9 cellular contexts compared by ENCODE assay signal in the genomic region with DNA sequence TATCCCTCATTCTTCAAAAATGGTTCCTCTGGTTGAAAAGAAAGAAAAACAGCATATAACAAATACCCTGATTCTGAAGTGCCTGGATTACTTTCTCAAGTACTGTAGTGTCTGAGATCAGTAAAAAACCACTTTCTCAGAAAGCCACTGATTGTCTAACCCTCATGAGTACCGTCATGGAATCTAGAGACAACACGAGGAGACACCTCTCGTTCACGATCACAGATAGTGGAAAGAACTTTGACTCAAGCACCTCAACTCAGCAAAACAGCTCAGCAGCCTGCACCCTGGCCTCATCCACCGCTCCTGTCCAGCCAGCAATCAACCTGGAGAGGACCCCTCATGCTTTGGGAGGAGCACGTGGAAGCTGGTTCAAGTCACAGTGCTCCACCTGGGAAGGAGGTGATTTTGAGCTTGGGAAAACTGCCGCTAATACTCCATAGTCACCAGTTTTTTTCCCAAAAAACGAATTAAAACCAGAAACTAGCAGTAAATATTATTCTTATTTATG. TPM values are rescaled to one million over a fixed set of nuclear protein-coding genes. Genes with fewer than 3 reads are reported as not detected.
A peak's percentile ranks its signal among the peaks of the same experiment; 100 is the strongest.
DNase-seq lines count a peak whose midpoint lies in the region; ATAC-seq lines count a peak whose summit lies in the region.
"Had no signal": no experiment of that assay in that cellular context is flagged by ENCODE, and none has a peak within 500 bp of the region (broad histone marks: within the 10 kb centered on the region; RNA-seq: fewer than 3 reads in every experiment).

No MANE protein-coding gene starts in this region.

- H3K27ac ChIP-seq in mucosa of rectum (ENCODE audit: low read depth in 2 of 2, low read length in 2 of 2): peak overlapping the region in 1 of 2 donors; percentile 11
- H3K27ac ChIP-seq in thymus (ENCODE audit: low read depth): peak overlapping the region; percentile 95
- H3K27ac ChIP-seq: epithelial cell of prostate had no signal

- CTCF ChIA-PET in T-cell (lab: Charles Lee): interaction anchor here in 1 of 2 donors (0.5 to 4.4 kb wide), 6 partner anchors 24 to 149 kb away, joined by 3 to 58 read pairs (median 4); no protein-coding TSS in a partner anchor

- intact Hi-C loops in activated T-helper 1 cell treated with anti-CD3 and anti-CD28 coated beads, Interleukin-12 subunit alpha, Interleukin-12 subunit beta, Interleukin-2, Interleukin-4 antibody, amounts not matched to agents 30 ng/mL and 10 ng/mL and 1 ng/mL, durations not matched to agents 14 hours and 24 hours and 36 hours (cut with micrococcal nuclease): loop anchor here (1.0 to 10.0 kb wide), 13 partner anchors 18 to 1726 kb away; a partner anchor contains a TSS

- H3K4me1 Mint-ChIP-seq in T-cell: peaks cover 62 to 70% (median 62%) of the 10 kb centered on the region in 3 donors
- H3K4me1 Mint-ChIP-seq in activated T-helper 1 cell treated with anti-CD3 and anti-CD28 coated beads, Interleukin-12 subunit alpha, Interleukin-12 subunit beta, Interleukin-2, Interleukin-4 antibody, amounts not matched to agents 30 ng/mL and 10 ng/mL and 1 ng/mL, durations not matched to agents 14 hours and 24 hours and 36 hours (ENCODE audit: low read depth): peaks cover 76% of the 10 kb centered on the region

- peak overlapping the region; percentile 7 to 64 for H3K4me3 ChIP-seq in mucosa of rectum (ENCODE audit: low read length in 2 of 2)
- peak overlapping the region; percentile 57 for H3K4me3 ChIP-seq in thymus (ENCODE audit: low read length)

- H3K27ac Mint-ChIP-seq in T-cell: peak overlapping the region; percentile 96 to 97
- H3K27ac Mint-ChIP-seq in activated T-helper 1 cell treated with anti-CD3 and anti-CD28 coated beads, Interleukin-12 subunit alpha, Interleukin-12 subunit beta, Interleukin-2, Interleukin-4 antibody, amounts not matched to agents 30 ng/mL and 10 ng/mL and 1 ng/mL, durations not matched to agents 14 hours and 24 hours and 36 hours: peak overlapping the region; percentile 97

- no peaks in the 10 kb centered on the region for H3K27me3 Mint-ChIP-seq in T-cell
- H3K27me3 Mint-ChIP-seq in activated T-helper 1 cell treated with anti-CD3 and anti-CD28 coated beads, Interleukin-12 subunit alpha, Interleukin-12 subunit beta, Interleukin-2, Interleukin-4 antibody, amounts not matched to agents 30 ng/mL and 10 ng/mL and 1 ng/mL, durations not matched to agents 14 hours and 24 hours and 36 hours (ENCODE audit: insufficient read depth): no peaks in the 10 kb centered on the region

- H3K4me1 ChIP-seq in mucosa of rectum (ENCODE audit: control insufficient read depth in 2 of 2, insufficient read depth in 2 of 2, low read length in 2 of 2) (peaks cover 0 to 5% of the 10 kb centered on the region in 2 donors), thymus (ENCODE audit: control insufficient read depth, insufficient read depth, low read length) (peaks cover 17% of the 10 kb centered on the region)

- no peaks in the 10 kb centered on the region for H3K36me3 ChIP-seq in mucosa of rectum (ENCODE audit: control insufficient read depth in 2 of 2, insufficient read depth in 2 of 2, low read length in 2 of 2)
- no peaks in the 10 kb centered on the region for H3K36me3 ChIP-seq in thymus (ENCODE audit: control insufficient read depth, insufficient read depth)

- H3K9ac ChIP-seq in mucosa of rectum (ENCODE audit: low read depth in 1 of 2, low read length in 2 of 2): peak overlapping the region in 1 of 2 donors; percentile 27

- POLR2A ChIA-PET in T-cell (lab: Charles Lee): interaction anchor here (0.5 to 3.4 kb wide), 21 partner anchors 8 to 979 kb away, joined by 3 to 18 read pairs (median 5); no protein-coding TSS in a partner anchor

- no peaks in the 10 kb centered on the region for H3K9me3 Mint-ChIP-seq in T-cell
- no peaks in the 10 kb centered on the region for H3K9me3 Mint-ChIP-seq in activated T-helper 1 cell treated with anti-CD3 and anti-CD28 coated beads, Interleukin-12 subunit alpha, Interleukin-12 subunit beta, Interleukin-2, Interleukin-4 antibody, amounts not matched to agents 30 ng/mL and 10 ng/mL and 1 ng/mL, durations not matched to agents 14 hours and 24 hours and 36 hours

- H3K9me3 ChIP-seq in mucosa of rectum (ENCODE audit: control insufficient read depth in 2 of 2, low read length in 2 of 2): no peaks in the 10 kb centered on the region
- H3K9me3 ChIP-seq in thymus (ENCODE audit: control insufficient read depth): no peaks in the 10 kb centered on the region

- peak overlapping the region; percentile 89 to 96 (median 96) for H3K4me3 Mint-ChIP-seq in T-cell
- peak overlapping the region; percentile 83 for H3K4me3 Mint-ChIP-seq in activated T-helper 1 cell treated with anti-CD3 and anti-CD28 coated beads, Interleukin-12 subunit alpha, Interleukin-12 subunit beta, Interleukin-2, Interleukin-4 antibody, amounts not matched to agents 30 ng/mL and 10 ng/mL and 1 ng/mL, durations not matched to agents 14 hours and 24 hours and 36 hours

- H3K27me3 ChIP-seq in mucosa of rectum (ENCODE audit: control insufficient read depth in 2 of 2, insufficient read depth in 2 of 2, low read length in 2 of 2): peaks cover 3 to 7% of the 10 kb centered on the region in 2 donors
- H3K27me3 ChIP-seq in thymus (ENCODE audit: control insufficient read depth, insufficient read depth): no peaks in the 10 kb centered on the region

- ATAC-seq in T-cell (replicated peaks in 1 of 4): peak; percentile 2 to 13 (median 6)

- peak in 30 of 34 experiments; percentile 15 to 58 (median 36) for DNase-seq in T-cell
- DNase-seq in activated T-helper 1 cell treated with anti-CD3 and anti-CD28 coated beads, Interleukin-12 subunit alpha, Interleukin-12 subunit beta, Interleukin-2, Interleukin-4 antibody, amounts not matched to agents 30 ng/mL and 10 ng/mL and 1 ng/mL, durations not matched to agents 14 hours and 24 hours and 36 hours (ENCODE audit: low spot score): peak; percentile 60
- DNase-seq in NCI-H1436 (lab: John Stamatoyannopoulos, UW): no peak
- no peak for DNase-seq in DMS153 (lab: John Stamatoyannopoulos, UW)
- DNase-seq in NCI-H2081 (lab: John Stamatoyannopoulos, UW): no peak

- 40% methylated on average over 8 of the region's 8 CpGs for WGBS in thymus

- H3K36me3 Mint-ChIP-seq in T-cell: peaks cover 11% of the 10 kb centered on the region
- peaks cover 4% of the 10 kb centered on the region for H3K36me3 Mint-ChIP-seq in activated T-helper 1 cell treated with anti-CD3 and anti-CD28 coated beads, Interleukin-12 subunit alpha, Interleukin-12 subunit beta, Interleukin-2, Interleukin-4 antibody, amounts not matched to agents 30 ng/mL and 10 ng/mL and 1 ng/mL, durations not matched to agents 14 hours and 24 hours and 36 hours (ENCODE audit: low read depth)

RNA-seq across cellular contexts. Expression of a gene that starts 1.0 kb away (rescaled TPM):
- 100 to 1,000 TPM in 1 of 5 donors, 10 to 100 TPM in 4; 71.4 to 106 (median 82.3) TPM for total RNA-seq in T-cell
- total RNA-seq in activated T-helper 1 cell treated with anti-CD3 and anti-CD28 coated beads, Interleukin-12 subunit alpha, Interleukin-12 subunit beta, Interleukin-2, Interleukin-4 antibody, amounts not matched to agents 30 ng/mL and 10 ng/mL and 1 ng/mL, durations not matched to agents 14 hours and 24 hours and 36 hours: 1.7 TPM in 2 replicates
- 40.1 TPM for polyA plus RNA-seq in thymus
- total RNA-seq: lung microvascular endothelial cell had no signal

Comparison
In these comparisons a context has a peak if more than half of its experiments do, and no peak if none do; other contexts are left out.
1. DNase-seq: peak in T-cell (30 of 34) and activated T-helper 1 cell treated with anti-CD3 and anti-CD28 coated beads, Interleukin-12 subunit alpha, Interleukin-12 subunit beta, Interleukin-2, Interleukin-4 antibody, amounts not matched to agents 30 ng/mL and 10 ng/mL and 1 ng/mL, durations not matched to agents 14 hours and 24 hours and 36 hours (single experiment); none in NCI-H1436 (single experiment), DMS153 (single experiment) and NCI-H2081 (0 of 2).
2. RNA of a gene that starts 1.0 kb away (total RNA-seq): 71.4 to 106 TPM in T-cell; 1.7 TPM in activated T-helper 1 cell treated with anti-CD3 and anti-CD28 coated beads, Interleukin-12 subunit alpha, Interleukin-12 subunit beta, Interleukin-2, Interleukin-4 antibody, amounts not matched to agents 30 ng/mL and 10 ng/mL and 1 ng/mL, durations not matched to agents 14 hours and 24 hours and 36 hours; every median in the first group is over 10 times any median in the second.